ENCODE assay signal across 16 cellular contexts in genomic region chr4:73723029-73723428, GRCh38.
"Had no signal": no experiment of that assay in that cellular context is flagged by ENCODE, and none has a peak within 500 bp of the region (broad histone marks: within the 10 kb centered on the region; RNA-seq: fewer than 3 reads in every experiment).

No MANE protein-coding gene starts in this region.

- H3K9me3 Mint-ChIP-seq: activated CD4-positive, alpha-beta memory T cell treated with anti-CD3 and anti-CD28 coated beads for 36 hours; mesothelial cell of epicardium; neural progenitor cell; type B pancreatic cell had no signal

- ATAC-seq: gastroesophageal sphincter, right cardiac atrium had no signal

- H3K36me3 Mint-ChIP-seq: activated CD4-positive, alpha-beta memory T cell treated with anti-CD3 and anti-CD28 coated beads for 36 hours; activated naive CD8-positive, alpha-beta T cell; mesothelial cell of epicardium; neural progenitor cell; type B pancreatic cell had no signal

- H3K27me3 ChIP-seq: gastroesophageal sphincter, hepatocyte, neural progenitor cell, spleen had no signal

- H3K4me2 ChIP-seq: hepatocyte, neural progenitor cell had no signal

- H3K36me3 ChIP-seq: gastroesophageal sphincter, neural progenitor cell, spleen had no signal

- DNase-seq: activated CD4-positive, alpha-beta memory T cell treated with anti-CD3 and anti-CD28 coated beads for 36 hours; activated gamma-delta T cell; activated T-cell treated with anti-CD3 and anti-CD28 coated beads, Interleukin-2, amount 50 U/mL, for 48 hours; kidney glomerular epithelial cell; right cardiac atrium; spleen; stimulated activated naive CD4-positive, alpha-beta T cell; T-helper 9 cell had no signal

- H3K9me3 ChIP-seq: gastroesophageal sphincter, spleen had no signal

- H3K4me1 Mint-ChIP-seq: mesothelial cell of epicardium, neural progenitor cell had no signal

- H2AFZ ChIP-seq: hepatocyte, neural progenitor cell, parathyroid adenoma had no signal

- H3K79me2 ChIP-seq: hepatocyte, parathyroid adenoma had no signal

- H3K27me3 Mint-ChIP-seq: activated CD4-positive, alpha-beta memory T cell treated with anti-CD3 and anti-CD28 coated beads for 36 hours; activated naive CD8-positive, alpha-beta T cell had no signal

- H3K9ac ChIP-seq: neural progenitor cell, parathyroid adenoma had no signal

- H3K4me3 ChIP-seq: gastroesophageal sphincter, hepatocyte, neural progenitor cell, spleen had no signal

- H3K4me3 Mint-ChIP-seq: activated CD4-positive, alpha-beta memory T cell treated with anti-CD3 and anti-CD28 coated beads for 36 hours; activated naive CD8-positive, alpha-beta T cell; mesothelial cell of epicardium; neural progenitor cell; type B pancreatic cell had no signal

- H3K27ac Mint-ChIP-seq: activated CD4-positive, alpha-beta memory T cell treated with anti-CD3 and anti-CD28 coated beads for 36 hours; activated naive CD8-positive, alpha-beta T cell; mesothelial cell of epicardium; neural progenitor cell; type B pancreatic cell had no signal

- H3K4me1 ChIP-seq: gastroesophageal sphincter, neural progenitor cell, parathyroid adenoma had no signal

- H3K27ac ChIP-seq: gastroesophageal sphincter, hepatocyte, neural progenitor cell, parathyroid adenoma, spleen, VCaP had no signal
